9 cellular contexts compared by ENCODE assay signal in the genomic region with DNA sequence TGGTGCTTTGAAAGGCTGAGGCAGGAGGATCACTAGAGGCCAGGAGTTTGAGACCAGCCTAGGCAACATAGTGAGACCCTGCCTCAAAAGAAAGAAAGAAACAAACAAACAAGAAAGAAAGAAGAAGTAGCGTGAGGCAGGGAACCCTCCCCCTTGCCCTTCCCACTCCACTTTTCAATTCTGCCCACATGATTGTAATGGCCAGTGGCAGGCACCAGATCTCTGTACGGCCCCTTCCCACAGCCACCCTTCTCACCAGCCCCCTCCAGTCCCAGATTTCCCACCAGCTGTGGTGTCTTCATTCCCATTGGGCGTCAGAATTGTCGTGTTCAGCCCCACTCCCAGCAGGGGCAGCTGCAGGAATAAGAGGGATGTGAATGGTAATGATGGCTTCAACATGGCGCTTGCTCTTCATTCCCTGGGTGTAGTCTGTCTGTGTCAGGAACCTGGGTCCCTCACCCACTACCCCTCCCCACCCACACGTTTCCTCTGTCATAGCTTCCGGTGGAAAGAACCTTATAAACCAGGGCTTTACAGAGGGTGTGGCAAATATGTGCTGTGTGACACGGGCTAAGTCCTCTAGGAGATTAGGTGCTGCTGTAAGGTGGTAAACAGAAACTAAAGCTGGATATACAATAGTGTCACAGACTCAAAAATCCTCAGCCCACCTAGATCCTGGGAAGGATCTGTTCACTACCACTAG. TPM values are rescaled to one million over a fixed set of nuclear protein-coding genes. Genes with fewer than 3 reads are reported as not detected.
DNase-seq lines count a peak whose midpoint lies in the region; ATAC-seq, FAIRE-seq and TF ChIP-seq lines count a peak whose summit lies in the region.
"Had no signal": no experiment of that assay in that cellular context is flagged by ENCODE, and none has a peak within 500 bp of the region (broad histone marks: within the 10 kb centered on the region; RNA-seq: fewer than 3 reads in every experiment).

A gene (minus strand): TSS at position 437 of the 703 bp plus-strand sequence. CDS start 38 bp downstream, at position 399.

- H3K4me2 ChIP-seq in K562 (ENCODE audit: insufficient read depth, low read length) (peak within 1 kb of the TSS; percentile 88), mesenchymal stem cell (ENCODE audit: low read length, poor library complexity, severe bottlenecking) (no peak within 1 kb of the TSS)

- H3K4me1 ChIP-seq in K562 (replicated peaks in 1 of 2; ENCODE audit: control insufficient read depth in 2 of 2, insufficient read depth in 2 of 2, low read length in 2 of 2) (peaks cover 26 to 56% of the 10 kb centered on the region in 2 experiments), A673 (ENCODE audit: insufficient read depth, low read length, poor library complexity, severe bottlenecking) (no peaks in the 10 kb centered on the region), mesenchymal stem cell (ENCODE audit: control insufficient read depth, insufficient read depth, low read depth, low read length) (no peaks in the 10 kb centered on the region)

- ATAC-seq in GM18868 (IDR thresholded peaks at IDR 0.05; ENCODE audit: unreplicated experiment) (peak; percentile 95), HG03045 (IDR thresholded peaks at IDR 0.05; ENCODE audit: unreplicated experiment) (peak; percentile 89), T-helper 17 cell (peak; percentile 89), K562 (peak; percentile 56)

- H2BK15ac ChIP-seq in mesenchymal stem cell (ENCODE audit: low read depth, poor library complexity, severe bottlenecking) = no peak within 1 kb of the TSS

- H2BK12ac ChIP-seq in mesenchymal stem cell (ENCODE audit: low read length in 2 of 2) = no peak within 1 kb of the TSS

- H4K20me1 ChIP-seq in K562 (replicated peaks; ENCODE audit: control insufficient read depth, insufficient read depth, low read length) = no peaks in the 10 kb centered on the region

- TF ChIP-seq EP300 in K562 (IDR thresholded peaks at IDR 0.05; ENCODE audit: low read length) = no peak

- H3K18ac ChIP-seq in mesenchymal stem cell (ENCODE audit: low read depth in 1 of 2, low read length in 2 of 2) = no peak within 1 kb of the TSS

- H4K91ac ChIP-seq in mesenchymal stem cell (ENCODE audit: low read length) = no peak within 1 kb of the TSS

- no peak within 1 kb of the TSS for H4K8ac ChIP-seq in mesenchymal stem cell (ENCODE audit: low read length)

- H3K27ac ChIP-seq in K562 (ENCODE audit: extremely low read depth, low read depth, low read length) = peak within 1 kb of the TSS; percentile 65
- no peak within 1 kb of the TSS for H3K27ac ChIP-seq in A673 (ENCODE audit: low read depth, low read length, poor library complexity, severe bottlenecking)
- no peak within 1 kb of the TSS for H3K27ac ChIP-seq in mesenchymal stem cell (ENCODE audit: low read length, poor library complexity, severe bottlenecking)

- H3K23ac ChIP-seq in mesenchymal stem cell (ENCODE audit: low read length in 2 of 2) = no peak within 1 kb of the TSS

- FAIRE-seq in K562 (lab: Jason Lieb, UNC) = peak; percentile 66

- in situ Hi-C loops in K562 (cut with MboI) = no loop called here

- BruUV-seq in K562 (replicated peaks; lab: Mats Ljungman, UMichigan) = TSS peak; percentile 66
- no TSS peak for BruUV-seq in A673 (replicated peaks; lab: Mats Ljungman, UMichigan)

- H2BK5ac ChIP-seq in mesenchymal stem cell (ENCODE audit: low read depth, low read length, poor library complexity, severe bottlenecking) = no peak within 1 kb of the TSS

- peak within 1 kb of the TSS; percentile 95 for H3K4me3 Mint-ChIP-seq in T-helper 17 cell

- TF ChIP-seq POLR2A in K562 (conservative IDR thresholded peaks at IDR 0.05) = peak; percentile 59

- no peak within 1 kb of the TSS for H3K14ac ChIP-seq in mesenchymal stem cell (ENCODE audit: low read length in 2 of 2)

- H3K9ac ChIP-seq in K562 (ENCODE audit: insufficient read depth in 1 of 2, low read depth in 2 of 2, low read length in 2 of 2) (peak within 1 kb of the TSS; percentile 63 to 72; a peak in 3 of 4 replicates), mesenchymal stem cell (ENCODE audit: low read length) (no peak within 1 kb of the TSS)

- H3K4me1 Mint-ChIP-seq in T-helper 17 cell = peaks cover 24% of the 10 kb centered on the region

- TF ChIP-seq CTCF in K562 (IDR thresholded peaks at IDR 0.05 in 2 of 3, conservative IDR thresholded peaks at IDR 0.05 in 1 of 3; ENCODE audit: insufficient read depth in 2 of 3, low read depth in 1 of 3, low read length in 3 of 3) = no peak
- TF ChIP-seq CTCF in A673 (conservative IDR thresholded peaks at IDR 0.05; ENCODE audit: low read depth, low read length) = no peak

- no peak within 1 kb of the TSS for H2AK5ac ChIP-seq in mesenchymal stem cell (ENCODE audit: low read length, severe bottlenecking)

- no peaks in the 10 kb centered on the region for H3K79me1 ChIP-seq in mesenchymal stem cell (replicated peaks; ENCODE audit: low read length, poor library complexity, severe bottlenecking)

- peaks cover 10% of the 10 kb centered on the region for H3K36me3 Mint-ChIP-seq in T-helper 17 cell (ENCODE audit: low read depth)

- no peaks in the 10 kb centered on the region for H3K36me3 ChIP-seq in K562 (ENCODE audit: control insufficient read depth, insufficient read depth, low read length)
- H3K36me3 ChIP-seq in A673 (ENCODE audit: insufficient read depth, low read length, poor library complexity, severe bottlenecking) = no peaks in the 10 kb centered on the region
- H3K36me3 ChIP-seq in mesenchymal stem cell (ENCODE audit: control insufficient read depth in 1 of 2, insufficient read depth in 2 of 2, low read depth in 1 of 2, low read length in 2 of 2) = no peaks in the 10 kb centered on the region

- intact Hi-C loops in K562 (cut with micrococcal nuclease) = no loop called here
- intact Hi-C loops in A673 (cut with micrococcal nuclease; ENCODE audit: unreplicated experiment) = no loop called here

- DNase-seq in T-helper 17 cell = peak; percentile 51 to 67 (median 57)
- DNase-seq in K562 (ENCODE audit: extremely low read depth in 1 of 4, low spot score in 3 of 4) = peak; percentile 45 to 67 (median 52)
- DNase-seq in stimulated activated CD8-positive, alpha-beta memory T cell treated with anti-CD3 and anti-CD28 coated beads, Interleukin-12 subunit alpha, Interleukin-12 subunit beta, amount 100 ng/mL, for 1 hour (ENCODE audit: low read depth) = peak; percentile 55
- no peak for DNase-seq in HuH-7.5 (ENCODE audit: low spot score)
- no peak for DNase-seq in A673 (ENCODE audit: low spot score)
- DNase-seq in mesenchymal stem cell = no peak

- no peaks in the 10 kb centered on the region for H3K9me3 ChIP-seq in T-helper 17 cell (ENCODE audit: control insufficient read depth, low read length, poor library complexity, severe bottlenecking)
- H3K9me3 ChIP-seq in K562 (replicated peaks; ENCODE audit: control insufficient read depth, insufficient read depth, low read depth, low read length) = no peaks in the 10 kb centered on the region
- H3K9me3 ChIP-seq in A673 (ENCODE audit: low read depth, low read length, poor library complexity, severe bottlenecking) = no peaks in the 10 kb centered on the region
- peaks cover 2% of the 10 kb centered on the region for H3K9me3 ChIP-seq in mesenchymal stem cell (ENCODE audit: control insufficient read depth, low read length)

- no peak within 1 kb of the TSS for H3K4ac ChIP-seq in mesenchymal stem cell (ENCODE audit: low read depth in 1 of 2, low read length in 2 of 2)

- peak within 1 kb of the TSS; percentile 94 for H2AFZ ChIP-seq in K562 (ENCODE audit: low read depth, low read length)
- no peak within 1 kb of the TSS for H2AFZ ChIP-seq in mesenchymal stem cell (ENCODE audit: low read depth, low read length)

- no peak within 1 kb of the TSS for H2BK120ac ChIP-seq in mesenchymal stem cell (ENCODE audit: low read depth, low read length)

- H3K4me3 ChIP-seq in K562 (peak within 1 kb of the TSS; percentile 34), A673 (ENCODE audit: low read depth, low read length, poor library complexity, severe bottlenecking) (no peak within 1 kb of the TSS), mesenchymal stem cell (ENCODE audit: insufficient read depth in 1 of 2, low read depth in 1 of 2, low read length in 2 of 2) (no peak within 1 kb of the TSS)

- POLR2A ChIA-PET in K562 (lab: Yijun Ruan, JAX) (interaction anchor here (0.7 kb wide), 2 partner anchors 9 to 10 kb away, joined by 3 read pairs; no protein-coding TSS in a partner anchor), A673 (lab: Charles Lee; ENCODE audit: low non-redundant PET) (no interaction called here)

- H3K79me2 ChIP-seq in K562 (ENCODE audit: control insufficient read depth, insufficient read depth, low read length) = peaks cover 7% of the 10 kb centered on the region; the same call in 2 of the 3 replicates

- no peak for TF ChIP-seq RAD21 in K562 (CRISPR knock-in tag; conservative IDR thresholded peaks at IDR 0.05 in 1 of 2, IDR thresholded peaks at IDR 0.05 in 1 of 2)

- 14% methylated on average over 6 of the region's 8 CpGs for WGBS in K562 (ENCODE audit: insufficient coverage, low coverage, missing lambda C conversion rate)
- WGBS in mesenchymal stem cell = no CpG with 5 or more reads among the region's 8 CpGs

- CTCF ChIA-PET in K562 (lab: Yijun Ruan, JAX; ENCODE audit: low intra/inter-chr PET ratio) = no interaction called here
- CTCF ChIA-PET in A673 (lab: Charles Lee) = no interaction called here

- H3K27me3 Mint-ChIP-seq in T-helper 17 cell = no peaks in the 10 kb centered on the region

- no peaks in the 10 kb centered on the region for H3K9me1 ChIP-seq in K562 (ENCODE audit: control insufficient read depth, insufficient read depth, low read length)

- H3K27ac Mint-ChIP-seq in T-helper 17 cell = peak within 1 kb of the TSS; percentile 100

- H3K27me3 ChIP-seq in K562 (ENCODE audit: control insufficient read depth in 2 of 2, insufficient read depth in 2 of 2, low read length in 2 of 2) (no peaks in the 10 kb centered on the region), A673 (replicated peaks; ENCODE audit: insufficient read depth, low read depth, low read length, poor library complexity) (no peaks in the 10 kb centered on the region), mesenchymal stem cell (ENCODE audit: control insufficient read depth in 1 of 2, insufficient read depth in 1 of 2, low read length in 2 of 2) (peaks cover 0 to 54% of the 10 kb centered on the region in 2 experiments)

RNA-seq across cellular contexts. Expression of the gene that starts here (rescaled TPM):
- 100 to 1,000 TPM; 347 to 400 TPM for total RNA-seq in T-helper 17 cell
- total RNA-seq in K562 (2011; cell fraction: chromatin; rRNA removed; ENCODE audit: low replicate concordance) = 48.6 and 70.4 TPM in 2 replicates
- total RNA-seq in K562 (2011; cell fraction: nucleolus; rRNA removed) = 91.1 and 92.7 TPM in 2 replicates
- total RNA-seq in K562 (2011; cell fraction: nucleoplasm; rRNA removed) = 80.5 and 94.1 TPM in 2 replicates
- 5.5 and 7.5 TPM in 2 replicates for total RNA-seq in K562 (2014; rRNA removed)
- 9.7 and 11.4 TPM in 2 replicates for total RNA-seq in K562 (2014; rRNA removed; fragmentation: Illumina TruSeq; extraction: Trizol)
- 6.1 and 7.5 TPM in 2 replicates for total RNA-seq in K562 (2015; rRNA removed; fragmentation: Illumina TruSeq; extraction: Trizol)
- total RNA-seq in K562 (2021) = 18.0 and 19.7 TPM in 2 replicates
- polyA plus RNA-seq in K562 (2011; rRNA removed) = 43.0 and 55.4 TPM in 2 replicates
- 91.9 and 138 TPM in 2 replicates for polyA plus RNA-seq in K562 (2011; cell fraction: cytosol; rRNA removed)
- 29.1 and 32.6 TPM in 2 replicates for polyA plus RNA-seq in K562 (2011; cell fraction: nucleus; rRNA removed)
- polyA plus RNA-seq in K562 (2012) = 17.7 and 27.6 TPM in 2 replicates
- 45.8 and 52.7 TPM in 2 replicates for polyA plus RNA-seq in K562 (2014; fragmentation: Illumina TruSeq; extraction: Trizol)
- 10 to 100 TPM; 17.4 to 27.4 TPM for polyA plus RNA-seq in K562 (2014; fragmentation: Nextera tagmentation; extraction: Ambion mirVana)
- 23.9 and 25.8 TPM in 2 replicates for polyA plus RNA-seq in K562 (2014; rRNA removed)
- 26.0 and 31.9 TPM in 2 replicates for polyA minus RNA-seq in K562 (2011; rRNA and poly(A)+ RNA removed)
- 13.8 and 14.3 TPM in 2 replicates for polyA minus RNA-seq in K562 (2011; cell fraction: cytosol; rRNA and poly(A)+ RNA removed)
- polyA minus RNA-seq in K562 (2011; cell fraction: nucleus; rRNA and poly(A)+ RNA removed) = 5.9 and 9.1 TPM in 2 replicates
- 2.8 and 3.0 TPM in 2 replicates for total RNA-seq in A673 (2021)
- polyA plus RNA-seq in mesenchymal stem cell (2013, experiment 1 of 2) = not detected
- not detected for polyA plus RNA-seq in mesenchymal stem cell (2013, experiment 2 of 2)
- total RNA-seq: RPMI7951 had no signal

Comparison
In these comparisons a context has a peak if more than half of its experiments do, and no peak if none do; other contexts are left out.
1. DNase-seq: peak in T-helper 17 cell (3 of 3), K562 (4 of 4) and stimulated activated CD8-positive, alpha-beta memory T cell treated with anti-CD3 and anti-CD28 coated beads, Interleukin-12 subunit alpha, Interleukin-12 subunit beta, amount 100 ng/mL, for 1 hour (single experiment); none in HuH-7.5 (single experiment), A673 (single experiment) and mesenchymal stem cell (single experiment).
2. Peak in every context shown above with its lines, with median percentiles within 50 percentile points of each other: ATAC-seq.